In the genomic region with DNA sequence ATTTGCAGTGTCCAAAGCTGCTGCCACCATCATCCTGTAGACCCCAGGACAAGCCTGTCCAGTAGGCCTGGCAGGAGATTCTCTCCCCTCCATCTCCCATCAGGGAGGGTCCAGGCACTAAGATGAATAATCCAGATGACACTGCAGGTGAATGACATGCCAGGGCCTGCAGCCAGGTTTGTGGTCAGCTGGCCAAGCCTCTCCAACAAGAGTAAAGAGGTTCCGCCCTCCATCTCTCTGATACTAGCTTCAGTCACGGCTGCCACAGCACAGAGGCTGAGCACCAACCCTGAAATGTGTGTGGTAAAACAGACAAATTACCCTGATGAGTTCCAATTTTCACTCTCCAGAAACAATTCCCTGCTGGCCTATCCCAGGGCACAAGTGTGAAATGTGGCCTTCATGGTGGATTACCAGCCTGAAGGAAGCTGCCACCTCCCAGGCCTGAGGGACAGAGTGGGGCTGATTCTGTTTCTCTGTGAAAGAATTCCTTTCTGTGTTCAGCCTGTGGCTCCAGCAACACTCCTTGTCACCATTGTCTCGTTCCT, we compare ENCODE assay signal across 1 cellular context.
TF ChIP-seq lines count a peak whose summit lies in the region.

No MANE protein-coding gene starts in this region.

TF ChIP-seq in K562, 482 proteins besides CTCF, POLR2A, EP300 and RAD21 (continued from another document):
- TF ChIP-seq ZMIZ1 (IDR thresholded peaks at IDR 0.05; ENCODE audit: low read depth in 2 of 2, low read length in 2 of 2) = no peak
- TF ChIP-seq SRSF1 (IDR thresholded peaks at IDR 0.05; ENCODE audit: low read depth, low read length) = no peak
- no peak for TF ChIP-seq ZNF77 (CRISPR knock-in tag; IDR thresholded peaks at IDR 0.05)
- no peak for TF ChIP-seq ZFPM2 (CRISPR knock-in tag; IDR thresholded peaks at IDR 0.05)
- no peak for TF ChIP-seq CTBP1 (IDR thresholded peaks at IDR 0.05; ENCODE audit: borderline replicate concordance)
- TF ChIP-seq NRF1 (conservative IDR thresholded peaks at IDR 0.05 in 1 of 2, IDR thresholded peaks at IDR 0.05 in 1 of 2) = no peak
- TF ChIP-seq BMI1 (IDR thresholded peaks at IDR 0.05; ENCODE audit: low read length) = no peak
- TF ChIP-seq ZC3H8 (IDR thresholded peaks at IDR 0.05) = no peak
- TF ChIP-seq NFRKB (IDR thresholded peaks at IDR 0.05; ENCODE audit: low read depth) = no peak
- TF ChIP-seq ZSCAN32 (CRISPR knock-in tag; IDR thresholded peaks at IDR 0.05) = no peak
TF ChIP-seq in K562: peak in this region for 0.
